ENCODE assay signal across 8 cellular contexts in genomic region chr19:52570005-52570861, GRCh38. TPM values are rescaled to one million over a fixed set of nuclear protein-coding genes. Genes with fewer than 3 reads are reported as not detected.
DNase-seq lines count a peak whose midpoint lies in the region; ATAC-seq, FAIRE-seq and TF ChIP-seq lines count a peak whose summit lies in the region.

Gene ZNF701, plus strand, starts transcription at chr19:52570287. Its CDS starts 3,861 bp downstream, at chr19:52574148.

- H3K18ac ChIP-seq in H1 (ENCODE audit: extremely low read depth, low read length) (peak within 1 kb of the TSS; percentile 34; the same call in 1 of the 2 replicates), mesenchymal stem cell (ENCODE audit: low read depth in 1 of 2, low read length in 2 of 2) (peak within 1 kb of the TSS; percentile 62 to 79)

- H2BK5ac ChIP-seq in H1 (ENCODE audit: low read depth, low read length): peak within 1 kb of the TSS; percentile 62
- H2BK5ac ChIP-seq in mesenchymal stem cell (ENCODE audit: low read depth, low read length, poor library complexity, severe bottlenecking): no peak within 1 kb of the TSS

- H3K9ac ChIP-seq in H1 (replicated peaks in 1 of 4; ENCODE audit: extremely low read depth in 1 of 4, low read depth in 3 of 4, low read length in 3 of 4) (peak within 1 kb of the TSS; percentile 77 to 93 (median 88)), mesenchymal stem cell (ENCODE audit: low read length) (peak within 1 kb of the TSS; percentile 99)

- no peak within 1 kb of the TSS for H2BK20ac ChIP-seq in H1 (ENCODE audit: low read length)

- no peak within 1 kb of the TSS for H3K14ac ChIP-seq in H1 (ENCODE audit: insufficient read length)
- peak within 1 kb of the TSS in 1 of 2 experiments; percentile 82 for H3K14ac ChIP-seq in mesenchymal stem cell (ENCODE audit: low read length in 2 of 2)

- in situ Hi-C loops in ACHN (cut with HindIII; ENCODE audit: low pct_ligation_motif_present, low pct_unique_long_range_greater_than_20kb, low sequenced_read_pairs): no loop called here

- no peak for TF ChIP-seq EP300 in H1 (IDR thresholded peaks at IDR 0.05; ENCODE audit: borderline replicate concordance in 1 of 2, low read depth in 2 of 2, low read length in 2 of 2)

- peaks cover 2 to 5% of the 10 kb centered on the region in 2 experiments for H4K20me1 ChIP-seq in H1 (replicated peaks in 1 of 2; ENCODE audit: control insufficient read depth in 1 of 2, insufficient read depth in 2 of 2, low read length in 2 of 2)

- no peak within 1 kb of the TSS for H3K56ac ChIP-seq in H1 (replicated peaks; ENCODE audit: insufficient read length, low read depth, low read length)

- TF ChIP-seq POLR2A in H1 (IDR thresholded peaks at IDR 0.05; ENCODE audit: control extremely low read depth in 1 of 2, low read depth in 2 of 2, low read length in 2 of 2): peak; percentile 86 to 97

- H3K9me3 ChIP-seq in H1 (ENCODE audit: insufficient read depth in 2 of 2, low read depth in 1 of 2, low read length in 1 of 2): no peaks in the 10 kb centered on the region
- H3K9me3 ChIP-seq in mesenchymal stem cell (ENCODE audit: control insufficient read depth, low read length): peaks cover 27% of the 10 kb centered on the region

- H2BK12ac ChIP-seq in H1 (ENCODE audit: low read depth, low read length): no peak within 1 kb of the TSS
- peak within 1 kb of the TSS in 1 of 2 experiments; percentile 47 for H2BK12ac ChIP-seq in mesenchymal stem cell (ENCODE audit: low read length in 2 of 2)

- POLR2A ChIA-PET in H1 (lab: Charles Lee; ENCODE audit: partially characterized antibody): interaction anchor here (0.6 to 0.7 kb wide), 2 partner anchors 33 to 178 kb away, joined by 3 read pairs; no protein-coding TSS in a partner anchor

- 1% methylated on average over 41 of the region's 57 CpGs; no CpG with 5 or more reads in 1 of the 2 experiments for WGBS in H1 (ENCODE audit: extremely low coverage in 1 of 2, insufficient coverage in 1 of 2, insufficient read length in 1 of 2, insufficient replicate concordance in 2 of 2, low coverage in 1 of 2, low lambda C conversion rate in 2 of 2, missing lambda C conversion rate in 1 of 2), 2 experiments
- WGBS in mesenchymal stem cell: under 1% methylated on average over 52 of the region's 57 CpGs

- H3K4ac ChIP-seq in H1 (replicated peaks; ENCODE audit: insufficient read length, low read depth, low read length): no peak within 1 kb of the TSS
- peak within 1 kb of the TSS; percentile 1 to 46 for H3K4ac ChIP-seq in mesenchymal stem cell (ENCODE audit: low read depth in 1 of 2, low read length in 2 of 2)

- peaks cover 2 to 7% (median 6%) of the 10 kb centered on the region in 4 experiments; a peak in 4 of 8 replicates for H3K36me3 ChIP-seq in H1 (ENCODE audit: control insufficient read depth in 2 of 4, insufficient read depth in 4 of 4, low read length in 3 of 4)
- H3K36me3 ChIP-seq in mesenchymal stem cell (ENCODE audit: control insufficient read depth in 1 of 2, insufficient read depth in 2 of 2, low read depth in 1 of 2, low read length in 2 of 2): peaks cover 24 to 30% of the 10 kb centered on the region in 2 experiments

- peak; percentile 87 for ATAC-seq in GM18873 (IDR thresholded peaks at IDR 0.05; ENCODE audit: low FRiP score, unreplicated experiment)
- peak; percentile 95 for ATAC-seq in HG03175 (IDR thresholded peaks at IDR 0.05; ENCODE audit: unreplicated experiment)

- peak in 2 of 3 experiments; percentile 10 to 23; a peak in 2 of 4 replicates for TF ChIP-seq CTCF in H1 (IDR thresholded peaks at IDR 0.05; ENCODE audit: control extremely low read depth in 1 of 3, insufficient read depth in 1 of 3, low read depth in 1 of 3, low read length in 3 of 3)

- TF ChIP-seq RAD21 in H1 (IDR thresholded peaks at IDR 0.05 in 1 of 2, conservative IDR thresholded peaks at IDR 0.05 in 1 of 2; ENCODE audit: low read depth in 2 of 2, low read length in 2 of 2): peak in 1 of 2 experiments; percentile 23; a peak in 1 of 4 replicates

- H2BK120ac ChIP-seq in H1 (replicated peaks; ENCODE audit: low read depth, low read length) (no peak within 1 kb of the TSS), mesenchymal stem cell (ENCODE audit: low read depth, low read length) (no peak within 1 kb of the TSS)

- H3K27ac ChIP-seq in H1 (ENCODE audit: low read depth, low read length) (peak within 1 kb of the TSS; percentile 80; the same call in 1 of the 2 replicates), mesenchymal stem cell (ENCODE audit: low read length, poor library complexity, severe bottlenecking) (peak within 1 kb of the TSS; percentile 86)

- H3K4me2 ChIP-seq in H1 (ENCODE audit: insufficient read depth in 1 of 2, low read depth in 2 of 2, low read length in 2 of 2): peak within 1 kb of the TSS; percentile 74 to 91
- peak within 1 kb of the TSS; percentile 94 for H3K4me2 ChIP-seq in mesenchymal stem cell (ENCODE audit: low read length, poor library complexity, severe bottlenecking)

- CTCF ChIA-PET in H1 (lab: Charles Lee; ENCODE audit: partially characterized antibody): interaction anchor here (1.1 to 1.2 kb wide), 2 partner anchors 11 to 42 kb away, joined by 3 to 5 read pairs; no protein-coding TSS in a partner anchor

- H3K4me3 ChIP-seq in H1 (ENCODE audit: extremely low read depth in 1 of 4, insufficient read depth in 2 of 4, low read depth in 3 of 4, low read length in 4 of 4): peak within 1 kb of the TSS; percentile 90 to 96 (median 95)
- H3K4me3 ChIP-seq in mesenchymal stem cell (ENCODE audit: insufficient read depth in 1 of 2, low read depth in 1 of 2, low read length in 2 of 2): peak within 1 kb of the TSS; percentile 75 to 99

- H3K4me1 ChIP-seq in H1 (replicated peaks in 1 of 4; ENCODE audit: control insufficient read depth in 3 of 4, insufficient read depth in 4 of 4, low read length in 3 of 4) (peaks cover 0 to 6% (median 6%) of the 10 kb centered on the region in 4 experiments; a peak in 5 of 7 replicates), mesenchymal stem cell (ENCODE audit: control insufficient read depth, insufficient read depth, low read depth, low read length) (peaks cover 9% of the 10 kb centered on the region)

- H3K23ac ChIP-seq in H1 (ENCODE audit: insufficient read length): no peak within 1 kb of the TSS
- peak within 1 kb of the TSS in 1 of 2 experiments; percentile 92 for H3K23ac ChIP-seq in mesenchymal stem cell (ENCODE audit: low read length in 2 of 2)

- H2AK5ac ChIP-seq in H1 (ENCODE audit: low read depth, low read length): 0 out of 2 replicates have a peak within 1 kb of the TSS, but pooled peaks have one; percentile 67
- no peak within 1 kb of the TSS for H2AK5ac ChIP-seq in mesenchymal stem cell (ENCODE audit: low read length, severe bottlenecking)

- H3K79me2 ChIP-seq in H1 (ENCODE audit: control insufficient read depth in 1 of 2, insufficient read depth in 2 of 2, low read length in 2 of 2): 0 out of 4 replicates have a peak, but pooled peaks cover 0 to 5% of the 10 kb centered on the region in 2 experiments

- H2BK15ac ChIP-seq in H1 (ENCODE audit: low read length) (no peak within 1 kb of the TSS), mesenchymal stem cell (ENCODE audit: low read depth, poor library complexity, severe bottlenecking) (peak within 1 kb of the TSS; percentile 48)

- no peak for FAIRE-seq in H1 (lab: Jason Lieb, UNC)

- no peak within 1 kb of the TSS for H4K91ac ChIP-seq in H1 (replicated peaks; ENCODE audit: insufficient read length, low read length)
- peak within 1 kb of the TSS; percentile 64 for H4K91ac ChIP-seq in mesenchymal stem cell (ENCODE audit: low read length)

- H3K79me1 ChIP-seq in H1 (ENCODE audit: low read depth, low read length) (peaks cover 4% of the 10 kb centered on the region), mesenchymal stem cell (replicated peaks; ENCODE audit: low read length, poor library complexity, severe bottlenecking) (peaks cover 26% of the 10 kb centered on the region)

- H4K8ac ChIP-seq in H1 (ENCODE audit: extremely low read depth, insufficient read depth, low read length): peak within 1 kb of the TSS; percentile 97
- peak within 1 kb of the TSS; percentile 92 for H4K8ac ChIP-seq in mesenchymal stem cell (ENCODE audit: low read length)

- H2AFZ ChIP-seq in H1 (ENCODE audit: low read length) (peak within 1 kb of the TSS; percentile 97; the same call in 1 of the 2 replicates), mesenchymal stem cell (ENCODE audit: low read depth, low read length) (peak within 1 kb of the TSS; percentile 78)

- peaks cover 3% of the 10 kb centered on the region; the same call in 1 of the 2 replicates for H3K23me2 ChIP-seq in H1 (ENCODE audit: low read depth, low read length)

- H3K27me3 ChIP-seq in H1 (replicated peaks in 1 of 4; ENCODE audit: control insufficient read depth in 3 of 4, extremely low read depth in 1 of 4, insufficient read depth in 3 of 4, low read length in 3 of 4): no peaks in the 10 kb centered on the region
- H3K27me3 ChIP-seq in mesenchymal stem cell (ENCODE audit: control insufficient read depth in 1 of 2, insufficient read depth in 1 of 2, low read length in 2 of 2): no peaks in the 10 kb centered on the region

- peak within 1 kb of the TSS; percentile 54 for H4K5ac ChIP-seq in H1 (ENCODE audit: insufficient read length, low read depth, low read length)

- peak; percentile 53 for DNase-seq in ACHN
- peak; percentile 94 for DNase-seq in NCI-H748 treated with DMSO at 0.1 percent for 48 hours (lab: John Stamatoyannopoulos, UW)
- DNase-seq in activated CD8-positive, alpha-beta memory T cell treated with anti-CD3 and anti-CD28 coated beads for 48 hours (ENCODE audit: low read depth in 2 of 3, low spot score in 2 of 3): peak; percentile 79 to 93 (median 84)
- peak; percentile 79 to 99 for DNase-seq in H1 (ENCODE audit: low read depth in 1 of 2, low spot score in 2 of 2)
- peak; percentile 93 for DNase-seq in mesenchymal stem cell
- DNase-seq in stimulated activated CD8-positive, alpha-beta memory T cell treated with anti-CD3 and anti-CD28 coated beads, Interleukin-12 subunit alpha, Interleukin-12 subunit beta, amount 100 ng/mL, for 24 hours (ENCODE audit: extremely low read depth): peak; percentile 83

TF ChIP-seq in H1, 55 proteins besides CTCF, POLR2A, EP300 and RAD21 (continues in another document):
- TF ChIP-seq GTF2F1 (IDR thresholded peaks at IDR 0.05; ENCODE audit: borderline replicate concordance, low read depth, low read length) (no peak), SIX5 (IDR thresholded peaks at IDR 0.05; ENCODE audit: low read depth, low read length) (no peak), JUND (IDR thresholded peaks at IDR 0.05; ENCODE audit: low read length) (no peak), BRCA1 (IDR thresholded peaks at IDR 0.05; ENCODE audit: low read depth, low read length) (no peak)

RNA-seq across cellular contexts. Expression of gene ZNF701, which starts in this region (rescaled TPM):
- 16.5 and 18.7 TPM in 2 replicates for total RNA-seq in H1 (2021; fragmentation: NEBNext Ultra II Directional; extraction: Animal tissue kit (Norgen Biotek cat#: 25700))
- polyA plus RNA-seq in H1 (2011; rRNA removed): 4.9 and 5.2 TPM in 2 replicates
- 6.5 TPM for polyA plus RNA-seq in H1 (2011; cell fraction: cytosol; rRNA removed)
- polyA plus RNA-seq in H1 (2011; cell fraction: nucleus; rRNA removed): 7.0 TPM
- polyA plus RNA-seq in H1 (2012, experiment 1 of 2): 5.2 to 10.5 TPM (median 6.4 TPM) in 4 replicates
- 0.68 TPM for polyA plus RNA-seq in H1 (2012, experiment 2 of 2)
- 9.3 TPM for polyA plus RNA-seq in H1 (2013, experiment 1 of 2)
- 8.7 TPM for polyA plus RNA-seq in H1 (2013, experiment 2 of 2)
- 25.5 and 25.7 TPM in 2 replicates for polyA minus RNA-seq in H1 (2011; rRNA and poly(A)+ RNA removed)
- polyA minus RNA-seq in H1 (2011; cell fraction: cytosol; rRNA and poly(A)+ RNA removed): 10.3 TPM
- 23.5 TPM for polyA minus RNA-seq in H1 (2011; cell fraction: nucleus; rRNA and poly(A)+ RNA removed)
- 3.7 TPM for polyA plus RNA-seq in mesenchymal stem cell (2013, experiment 1 of 2)
- 3.4 TPM for polyA plus RNA-seq in mesenchymal stem cell (2013, experiment 2 of 2)

Comparison
In these comparisons a context has a peak if more than half of its experiments do, and no peak if none do; other contexts are left out.
1. Peak in every context shown above with its lines: DNase-seq, ATAC-seq, H3K4me3 ChIP-seq and H3K27ac ChIP-seq.